In genomic region chr5:134594797-134595457, GRCh38 we compare ENCODE assay signal across 10 cellular contexts. TPM values are rescaled to one million over a fixed set of nuclear protein-coding genes. Genes with fewer than 3 reads are reported as not detected.
A peak's percentile ranks its signal among the peaks of the same experiment; 100 is the strongest.
DNase-seq lines count a peak whose midpoint lies in the region; ATAC-seq, FAIRE-seq and TF ChIP-seq lines count a peak whose summit lies in the region.
"Had no signal": no experiment of that assay in that cellular context is flagged by ENCODE, and none has a peak within 500 bp of the region (broad histone marks: within the 10 kb centered on the region; RNA-seq: fewer than 3 reads in every experiment).

No MANE protein-coding gene starts in this region.

- H3K4me3 ChIP-seq in psoas muscle, result no peak overlapping the region

- no peaks in the 10 kb centered on the region for H3K9me3 ChIP-seq in psoas muscle

- WGBS in psoas muscle, 3 donors, result 86 to 88% (median 88%) methylated on average over 3 of the region's 3 CpGs

- no peak for TF ChIP-seq CTCF in psoas muscle (IDR thresholded peaks at IDR 0.05)
- no peak for TF ChIP-seq CTCF in D721Med (IDR thresholded peaks at IDR 0.05; ENCODE audit: insufficient read depth, missing control alignments)

- no peak for FAIRE-seq in D721Med (lab: Jason Lieb, UNC)

- peak overlapping the region; percentile 84 for H3K27ac ChIP-seq in psoas muscle

- H3K4me3 Mint-ChIP-seq in activated CD8-positive, alpha-beta memory T cell treated with anti-CD3 and anti-CD28 coated beads, Interleukin-2, amount 10 ng/mL, durations not matched to agents 7 days and 5 days, result no peak overlapping the region
- H3K4me3 Mint-ChIP-seq: activated naive CD4-positive, alpha-beta T cell treated with anti-CD3 and anti-CD28 coated beads, Interleukin-2, amount 50 U/mL, for 24 hours; neural crest cell had no signal

- DNase-seq in activated CD8-positive, alpha-beta memory T cell treated with anti-CD3 and anti-CD28 coated beads, Interleukin-2, amount 10 ng/mL, durations not matched to agents 7 days and 5 days, result no peak
- DNase-seq in activated CD8-positive, alpha-beta memory T cell treated with anti-CD3 and anti-CD28 coated beads, Interleukin-2, amount 50 U/mL, for 48 hours, result no peak
- DNase-seq in NCI-H2196 (lab: John Stamatoyannopoulos, UW; ENCODE audit: unreplicated experiment) (peak; percentile 61), psoas muscle (no peak), D721Med (ENCODE audit: insufficient read length, low spot score) (no peak), SIG-M5 treated with dmso at 0.1 percent for 504 hours (lab: John Stamatoyannopoulos, UW; ENCODE audit: unreplicated experiment) (no peak)
- no peak for DNase-seq in effector CD4-positive, alpha-beta T cell

- H3K36me3 Mint-ChIP-seq in activated CD8-positive, alpha-beta memory T cell treated with anti-CD3 and anti-CD28 coated beads, Interleukin-2, amount 10 ng/mL, durations not matched to agents 7 days and 5 days, result no peaks in the 10 kb centered on the region
- H3K36me3 Mint-ChIP-seq: activated naive CD4-positive, alpha-beta T cell treated with anti-CD3 and anti-CD28 coated beads, Interleukin-2, amount 50 U/mL, for 24 hours had no signal

- H3K4me1 ChIP-seq in psoas muscle, result peaks cover 36% of the 10 kb centered on the region

- intact Hi-C loops in psoas muscle (cut with DNase I), result no loop called here

- H3K27ac Mint-ChIP-seq in activated CD8-positive, alpha-beta memory T cell treated with anti-CD3 and anti-CD28 coated beads, Interleukin-2, amount 10 ng/mL, durations not matched to agents 7 days and 5 days, result peak overlapping the region; percentile 31
- H3K27ac Mint-ChIP-seq: activated naive CD4-positive, alpha-beta T cell treated with anti-CD3 and anti-CD28 coated beads, Interleukin-2, amount 50 U/mL, for 24 hours had no signal

- no peaks in the 10 kb centered on the region for H3K36me3 ChIP-seq in psoas muscle (ENCODE audit: insufficient read depth in 1 of 2, low read depth in 1 of 2)

- peaks cover 31% of the 10 kb centered on the region for H3K4me1 Mint-ChIP-seq in activated CD8-positive, alpha-beta memory T cell treated with anti-CD3 and anti-CD28 coated beads, Interleukin-2, amount 10 ng/mL, durations not matched to agents 7 days and 5 days
- H3K4me1 Mint-ChIP-seq: neural crest cell had no signal

- H3K27me3 Mint-ChIP-seq in activated CD8-positive, alpha-beta memory T cell treated with anti-CD3 and anti-CD28 coated beads, Interleukin-2, amount 10 ng/mL, durations not matched to agents 7 days and 5 days, result no peaks in the 10 kb centered on the region

- CTCF ChIA-PET in activated CD8-positive, alpha-beta memory T cell treated with anti-CD3 and anti-CD28 coated beads, Interleukin-2, amount 10 ng/mL, durations not matched to agents 7 days and 5 days (lab: Charles Lee), result interaction anchor here (1.2 to 3.5 kb wide), 3 partner anchors 7 to 16 kb away, joined by 3 to 23 read pairs (median 11); no protein-coding TSS in a partner anchor

- H3K27me3 ChIP-seq in psoas muscle (ENCODE audit: insufficient read depth in 3 of 3, low read length in 2 of 3), result no peaks in the 10 kb centered on the region

- peak; percentile 68 for ATAC-seq in activated CD8-positive, alpha-beta memory T cell treated with anti-CD3 and anti-CD28 coated beads, Interleukin-2, amount 10 ng/mL, durations not matched to agents 7 days and 5 days
- ATAC-seq in HG02571 (IDR thresholded peaks at IDR 0.05; ENCODE audit: unreplicated experiment) (peak; percentile 53), psoas muscle (peak in 1 of 4 donors; percentile 42)

- no peaks in the 10 kb centered on the region for H3K9me3 Mint-ChIP-seq in activated CD8-positive, alpha-beta memory T cell treated with anti-CD3 and anti-CD28 coated beads, Interleukin-2, amount 10 ng/mL, durations not matched to agents 7 days and 5 days (ENCODE audit: low read depth)
- H3K9me3 Mint-ChIP-seq: activated naive CD4-positive, alpha-beta T cell treated with anti-CD3 and anti-CD28 coated beads, Interleukin-2, amount 50 U/mL, for 24 hours; neural crest cell had no signal

RNA-seq across cellular contexts. Expression of gene SAR1B, which starts 37.7 kb away (rescaled TPM):
- 10 to 100 TPM; 41.1 to 61.8 TPM for total RNA-seq in activated CD8-positive, alpha-beta memory T cell treated with anti-CD3 and anti-CD28 coated beads, Interleukin-2, amount 10 ng/mL, durations not matched to agents 7 days and 5 days
- 100 to 1,000 TPM; 161 to 238 (median 206) TPM for total RNA-seq in psoas muscle
- polyA plus RNA-seq in psoas muscle, result 100 to 1,000 TPM; 116 to 188 (median 126) TPM

RNA-seq across cellular contexts. Expression of gene SEC24A, which starts 53.7 kb away (rescaled TPM):
- 10 to 100 TPM; 19.8 to 25.2 TPM for total RNA-seq in activated CD8-positive, alpha-beta memory T cell treated with anti-CD3 and anti-CD28 coated beads, Interleukin-2, amount 10 ng/mL, durations not matched to agents 7 days and 5 days
- 10 to 100 TPM in 3 of 4 donors, 1 to 10 TPM in 1; 5.7 to 25.2 (median 13.7) TPM for total RNA-seq in psoas muscle
- 10 to 100 TPM in 2 of 3 donors, 1 to 10 TPM in 1; 6.7 to 18.9 (median 17.2) TPM for polyA plus RNA-seq in psoas muscle
